In genomic region chr5:127589309-127590036, GRCh38 we compare ENCODE assay signal across 1 cellular context.
TF ChIP-seq lines count a peak whose summit lies in the region.

No MANE protein-coding gene starts in this region.

TF ChIP-seq in H1, 55 proteins besides CTCF, POLR2A, EP300 and RAD21:
- no peak for TF ChIP-seq NRF1 (IDR thresholded peaks at IDR 0.05; ENCODE audit: low read depth, low read length)
